In the genomic region with DNA sequence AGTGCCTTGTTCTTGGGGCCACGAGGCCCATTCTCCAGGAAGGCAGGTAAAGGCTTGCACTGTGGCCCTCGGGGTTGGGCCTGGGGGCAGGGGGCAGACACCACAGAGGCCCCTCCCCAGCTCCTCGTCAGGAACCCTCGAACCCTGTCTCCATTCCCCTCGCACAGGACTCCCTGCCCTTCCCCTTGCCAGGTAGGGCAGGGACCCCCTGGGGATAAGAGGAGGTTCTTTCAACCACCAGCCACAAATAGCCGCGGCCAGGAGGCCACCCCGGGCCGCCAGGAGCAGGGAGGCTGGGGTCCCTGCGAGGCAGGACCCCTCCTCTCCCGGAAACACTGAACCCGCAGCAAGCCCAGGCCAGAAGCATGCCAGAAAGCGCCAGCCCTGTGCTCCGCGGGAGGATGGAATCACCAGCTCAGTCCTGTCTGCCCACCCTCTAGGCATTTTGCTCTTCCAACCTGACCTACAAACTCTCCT, we compare ENCODE assay signal across 13 cellular contexts. TPM values are rescaled to one million over a fixed set of nuclear protein-coding genes. Genes with fewer than 3 reads are reported as not detected.
A peak's percentile ranks its signal among the peaks of the same experiment; 100 is the strongest.
DNase-seq lines count a peak whose midpoint lies in the region; ATAC-seq and TF ChIP-seq lines count a peak whose summit lies in the region.
"Had no signal": no experiment of that assay in that cellular context is flagged by ENCODE, and none has a peak within 500 bp of the region (broad histone marks: within the 10 kb centered on the region; RNA-seq: fewer than 3 reads in every experiment).

No MANE protein-coding gene starts in this region.

- H3K4me1 Mint-ChIP-seq in T-cell, result peaks cover 0 to 3% (median 2%) of the 10 kb centered on the region in 3 donors
- H3K4me1 Mint-ChIP-seq: activated CD4-positive, alpha-beta memory T cell treated with anti-CD3 and anti-CD28 coated beads, Interleukin-2, amount 10 ng/mL, durations not matched to agents 7 days and 5 days had no signal

- H3K36me3 Mint-ChIP-seq in T-cell, result no peaks in the 10 kb centered on the region
- H3K36me3 Mint-ChIP-seq: natural killer cell treated with Interleukin-12 subunit alpha and Interleukin-12 subunit beta and Interleukin-15 and Interleukin-18, amount 100 ng/mL, for 72 hours had no signal

- CTCF ChIA-PET in T-cell (lab: Charles Lee), result no interaction called here

- H3K36me3 ChIP-seq in ES-I3 (ENCODE audit: insufficient read depth, low read length), result no peaks in the 10 kb centered on the region
- peaks cover 0 to 25% of the 10 kb centered on the region in 2 donors for H3K36me3 ChIP-seq in psoas muscle (ENCODE audit: insufficient read depth in 1 of 2, low read depth in 1 of 2)
- H3K36me3 ChIP-seq: brain microvascular endothelial cell had no signal

- no peak for TF ChIP-seq CTCF in psoas muscle (IDR thresholded peaks at IDR 0.05)

- intact Hi-C loops in psoas muscle (cut with DNase I), result loop anchor here in 1 of 2 donors (5.0 kb wide), 1 partner anchor 63 kb away; no protein-coding TSS in a partner anchor

- no peak overlapping the region for H3K27ac ChIP-seq in psoas muscle
- H3K27ac ChIP-seq: brain microvascular endothelial cell had no signal

- DNase-seq in cerebellum (ENCODE audit: low spot score), result peak; percentile 36
- DNase-seq in psoas muscle, result no peak
- DNase-seq in AG08395 (ENCODE audit: low spot score), result no peak
- DNase-seq in kidney glomerular epithelial cell (lab: John Stamatoyannopoulos, UW), result no peak
- DNase-seq in T-cell, result no peak
- DNase-seq: activated CD4-positive, alpha-beta memory T cell treated with anti-CD3 and anti-CD28 coated beads, Interleukin-2, amount 10 ng/mL, durations not matched to agents 7 days and 5 days; brain microvascular endothelial cell; NCI-H446 had no signal

- 51 to 58% (median 57%) methylated on average over 10 to 15 of the region's 15 CpGs for WGBS in psoas muscle, 3 donors

- H3K9me3 ChIP-seq in ES-I3 (ENCODE audit: control insufficient read depth, insufficient read depth, low read length) (no peaks in the 10 kb centered on the region), iPS-18c (ENCODE audit: control insufficient read depth, insufficient read depth, low read length) (no peaks in the 10 kb centered on the region), psoas muscle (no peaks in the 10 kb centered on the region)

- H3K4me1 ChIP-seq in ES-I3 (ENCODE audit: insufficient read depth, low read length) (no peaks in the 10 kb centered on the region), psoas muscle (no peaks in the 10 kb centered on the region)

- H3K27me3 ChIP-seq in psoas muscle (ENCODE audit: insufficient read depth in 3 of 3, low read length in 2 of 3), result peaks cover 0 to 8% (median 1%) of the 10 kb centered on the region in 3 donors

- peak overlapping the region; percentile 47; the same call in 1 of the 2 replicates for H3K4me3 ChIP-seq in iPS-18c (ENCODE audit: insufficient read depth, low read depth, low read length)
- peak overlapping the region; percentile 64 for H3K4me3 ChIP-seq in psoas muscle

- peak overlapping the region; percentile 71 for H3K9ac ChIP-seq in ES-I3 (ENCODE audit: low read depth, low read length)

- no peaks in the 10 kb centered on the region for H3K9me3 Mint-ChIP-seq in T-cell
- H3K9me3 Mint-ChIP-seq: activated CD4-positive, alpha-beta memory T cell treated with anti-CD3 and anti-CD28 coated beads, Interleukin-2, amount 10 ng/mL, durations not matched to agents 7 days and 5 days; natural killer cell treated with Interleukin-12 subunit alpha and Interleukin-12 subunit beta and Interleukin-15 and Interleukin-18, amount 100 ng/mL, for 72 hours had no signal

- peaks cover 28 to 42% of the 10 kb centered on the region in 2 donors for H3K27me3 Mint-ChIP-seq in T-cell

- H3K4me3 Mint-ChIP-seq in T-cell, result no peak overlapping the region
- H3K4me3 Mint-ChIP-seq: activated CD4-positive, alpha-beta memory T cell treated with anti-CD3 and anti-CD28 coated beads, Interleukin-2, amount 10 ng/mL, durations not matched to agents 7 days and 5 days; natural killer cell treated with Interleukin-12 subunit alpha and Interleukin-12 subunit beta and Interleukin-15 and Interleukin-18, amount 100 ng/mL, for 72 hours had no signal

- peak in 3 of 4 donors; percentile 31 to 43 (median 35) for ATAC-seq in psoas muscle
- no peak for ATAC-seq in T-cell (replicated peaks in 1 of 4)
- no peak for ATAC-seq in HG03469 (IDR thresholded peaks at IDR 0.05; ENCODE audit: unreplicated experiment)
- ATAC-seq: natural killer cell treated with Interleukin-12 subunit alpha and Interleukin-12 subunit beta and Interleukin-15 and Interleukin-18, amount 100 ng/mL, for 72 hours had no signal

- POLR2A ChIA-PET in T-cell (lab: Charles Lee), result no interaction called here

- H3K27ac Mint-ChIP-seq in T-cell, result no peak overlapping the region
- H3K27ac Mint-ChIP-seq: activated CD4-positive, alpha-beta memory T cell treated with anti-CD3 and anti-CD28 coated beads, Interleukin-2, amount 10 ng/mL, durations not matched to agents 7 days and 5 days; natural killer cell treated with Interleukin-12 subunit alpha and Interleukin-12 subunit beta and Interleukin-15 and Interleukin-18, amount 100 ng/mL, for 72 hours had no signal

RNA-seq across cellular contexts. Expression of a gene that starts 45.6 kb away (rescaled TPM):
- 1.00 TPM for total RNA-seq in cerebellum
- total RNA-seq in psoas muscle, result 10 to 100 TPM; 27.7 to 57.3 (median 42.8) TPM
- 10 to 100 TPM; 13.0 to 29.1 (median 20.7) TPM for polyA plus RNA-seq in psoas muscle
- under 1 TPM in 4 of 5 donors, not detected in 1; 0.10 to 0.66 (median 0.31) TPM for total RNA-seq in T-cell
- total RNA-seq: HT1080; natural killer cell treated with Interleukin-12 subunit alpha and Interleukin-12 subunit beta and Interleukin-15 and Interleukin-18, amount 100 ng/mL, for 72 hours had no signal

Comparison
In these comparisons a context has a peak if more than half of its experiments do, and no peak if none do; other contexts are left out.
1. ATAC-seq: peak in psoas muscle (3 of 4); none in T-cell (0 of 4) and HG03469 (single experiment).
2. RNA of a gene that starts 45.6 kb away (total RNA-seq): 27.7 to 57.3 TPM in psoas muscle; 1.00 TPM in cerebellum (single experiment) and 0.10 to 0.66 TPM in T-cell; every median in the first group is over 10 times any median in the second.